Comparison of ENCODE assay signal across 8 cellular contexts in genomic region chr5:173618927-173619519, GRCh38. TPM values are rescaled to one million over a fixed set of nuclear protein-coding genes. Genes with fewer than 3 reads are reported as not detected.
DNase-seq lines count a peak whose midpoint lies in the region; ATAC-seq, FAIRE-seq and TF ChIP-seq lines count a peak whose summit lies in the region.

No MANE protein-coding gene starts in this region.

- no peak overlapping the region for H3K27ac Mint-ChIP-seq in activated CD4-positive, alpha-beta memory T cell treated with anti-CD3 and anti-CD28 coated beads, Interleukin-2, amount 10 ng/mL, durations not matched to agents 7 days and 5 days

- no peak overlapping the region for H3K4me3 Mint-ChIP-seq in activated CD4-positive, alpha-beta memory T cell treated with anti-CD3 and anti-CD28 coated beads, Interleukin-2, amount 10 ng/mL, durations not matched to agents 7 days and 5 days

- no peaks in the 10 kb centered on the region for H3K4me1 ChIP-seq in fibroblast of lung (ENCODE audit: control insufficient read depth, extremely low read depth, insufficient read depth, low read length)
- peaks cover 14 to 22% (median 20%) of the 10 kb centered on the region in 3 donors for H3K4me1 ChIP-seq in pancreas

- H3K4me1 Mint-ChIP-seq in activated CD4-positive, alpha-beta memory T cell treated with anti-CD3 and anti-CD28 coated beads, Interleukin-2, amount 10 ng/mL, durations not matched to agents 7 days and 5 days, result peaks cover 33% of the 10 kb centered on the region

- POLR2A ChIA-PET in activated CD4-positive, alpha-beta memory T cell treated with anti-CD3 and anti-CD28 coated beads, Interleukin-2, amount 10 ng/mL, durations not matched to agents 7 days and 5 days (lab: Charles Lee), result no interaction called here

- H3K27me3 Mint-ChIP-seq in activated CD4-positive, alpha-beta memory T cell treated with anti-CD3 and anti-CD28 coated beads, Interleukin-2, amount 10 ng/mL, durations not matched to agents 7 days and 5 days, result no peaks in the 10 kb centered on the region

- H3K9ac ChIP-seq in fibroblast of lung (ENCODE audit: insufficient read depth, low read length), result no peak overlapping the region

- DNase-seq in CD1c-positive myeloid dendritic cell (ENCODE audit: extremely low spot score) (peak; percentile 81), GM20000 (ENCODE audit: low spot score) (peak; percentile 72), NCI-H460 (ENCODE audit: extremely low read depth, low read depth) (peak; percentile 70), fibroblast of lung (ENCODE audit: low read depth in 2 of 2) (peak; percentile 32 to 67), pancreas (peak in 3 of 6 donors; percentile 30 to 64 (median 32))
- peak; percentile 35 for DNase-seq in activated CD4-positive, alpha-beta memory T cell treated with anti-CD3 and anti-CD28 coated beads, Interleukin-2, amount 10 ng/mL, durations not matched to agents 7 days and 5 days

- H3K27ac ChIP-seq in fibroblast of lung (ENCODE audit: insufficient read depth, low read length) (no peak overlapping the region), pancreas (no peak overlapping the region)

- H3K79me2 ChIP-seq in fibroblast of lung (ENCODE audit: control insufficient read depth, insufficient read depth, low read length), result peaks cover 16% of the 10 kb centered on the region

- no peaks in the 10 kb centered on the region for H3K36me3 ChIP-seq in fibroblast of lung (ENCODE audit: control insufficient read depth, insufficient read depth, low read length)
- no peaks in the 10 kb centered on the region for H3K36me3 ChIP-seq in pancreas

- H3K4me2 ChIP-seq in fibroblast of lung (ENCODE audit: extremely low read depth, insufficient read depth, low read length), result no peak overlapping the region

- peak; percentile 26 for FAIRE-seq in pancreas (lab: Jason Lieb, UNC)

- H4K20me1 ChIP-seq in fibroblast of lung (ENCODE audit: control insufficient read depth, extremely low read depth, insufficient read depth, low read length), result peaks cover 2% of the 10 kb centered on the region

- CTCF ChIA-PET in activated CD4-positive, alpha-beta memory T cell treated with anti-CD3 and anti-CD28 coated beads, Interleukin-2, amount 10 ng/mL, durations not matched to agents 7 days and 5 days (lab: Charles Lee), result interaction anchor here (0.9 to 4.3 kb wide), 5 partner anchors 296 to 693 kb away, joined by 3 to 17 read pairs (median 6); no protein-coding TSS in a partner anchor

- no peaks in the 10 kb centered on the region for H3K36me3 Mint-ChIP-seq in activated CD4-positive, alpha-beta memory T cell treated with anti-CD3 and anti-CD28 coated beads, Interleukin-2, amount 10 ng/mL, durations not matched to agents 7 days and 5 days (ENCODE audit: low read depth)

- no peaks in the 10 kb centered on the region for H3K9me3 Mint-ChIP-seq in activated CD4-positive, alpha-beta memory T cell treated with anti-CD3 and anti-CD28 coated beads, Interleukin-2, amount 10 ng/mL, durations not matched to agents 7 days and 5 days

- WGBS in pancreas, 2 donors, result 7% methylated on average over 7 of the region's 7 CpGs

- H3K9me3 ChIP-seq in fibroblast of lung (ENCODE audit: control insufficient read depth, insufficient read depth, low read depth, low read length) (no peaks in the 10 kb centered on the region), pancreas (no peaks in the 10 kb centered on the region)

- no peak overlapping the region for H2AFZ ChIP-seq in fibroblast of lung (ENCODE audit: low read length)

- peak in 3 of 4 donors; percentile 29 to 39 (median 37) for ATAC-seq in pancreas
- no peak for ATAC-seq in GM21390 (IDR thresholded peaks at IDR 0.05; ENCODE audit: unreplicated experiment)
- ATAC-seq in HG02571 (IDR thresholded peaks at IDR 0.05; ENCODE audit: unreplicated experiment), result no peak

- TF ChIP-seq CTCF in GM20000 (IDR thresholded peaks at IDR 0.05; ENCODE audit: extremely low read depth, missing control alignments), result peak; percentile 51
- TF ChIP-seq CTCF in fibroblast of lung (conservative IDR thresholded peaks at IDR 0.05 in 1 of 2, IDR thresholded peaks at IDR 0.05 in 1 of 2; ENCODE audit: low read depth in 1 of 2, low read length in 2 of 2), result peak; percentile 74
- TF ChIP-seq CTCF in pancreas (IDR thresholded peaks at IDR 0.05), result peak; percentile 25 to 59 (median 42)

- H3K4me3 ChIP-seq in fibroblast of lung (replicated peaks in 1 of 4; ENCODE audit: control extremely low read depth in 1 of 4, insufficient read depth in 1 of 4, low read depth in 3 of 4, low read length in 4 of 4), result no peak overlapping the region
- H3K4me3 ChIP-seq in pancreas, result no peak overlapping the region

- intact Hi-C loops in pancreas (cut with DNase I), result loop anchor here in 2 of 3 donors (5.0 to 10.0 kb wide), 3 partner anchors 353 to 696 kb away; partner anchors contain the start of gene C5orf47 (in 1 of the 2)

- H3K27me3 ChIP-seq in fibroblast of lung (ENCODE audit: control insufficient read depth, insufficient read depth, low read length) (no peaks in the 10 kb centered on the region), pancreas (no peaks in the 10 kb centered on the region)

RNA-seq across cellular contexts. Expression of gene BOD1, which starts 2.6 kb away (rescaled TPM):
- 118 and 119 TPM in 2 replicates for total RNA-seq in NCI-H460 (2014; rRNA removed; shearing (Covaris generic))
- 78.1 and 98.6 TPM in 2 replicates for polyA plus RNA-seq in NCI-H460 (2014; cell fraction: nucleus; rRNA removed)
- 10 to 100 TPM; 14.3 to 15.9 TPM for total RNA-seq in activated CD4-positive, alpha-beta memory T cell treated with anti-CD3 and anti-CD28 coated beads, Interleukin-2, amount 10 ng/mL, durations not matched to agents 7 days and 5 days
- total RNA-seq in fibroblast of lung (86.9 and 93.7 TPM in 2 replicates), pancreas (10 to 100 TPM; 24.1 to 31.6 (median 27.4) TPM)
- polyA plus RNA-seq in fibroblast of lung (60.7 and 69.1 TPM in 2 replicates), pancreas (10 to 100 TPM; 21.5 to 42.5 TPM)
- polyA plus RNA-seq in fibroblast of lung (2012), result 49.6 and 56.7 TPM in 2 replicates
- 4.4 and 15.0 TPM in 2 replicates for polyA minus RNA-seq in fibroblast of lung (ENCODE audit: low replicate concordance)

Comparison
In these comparisons a context has a peak if more than half of its experiments do, and no peak if none do; other contexts are left out.
1. ATAC-seq: peak in pancreas (3 of 4); none in GM21390 (single experiment) and HG02571 (single experiment).
2. Peak in every context shown above with its lines, with median percentiles within 50 percentile points of each other: CTCF ChIP-seq.